18 cellular contexts compared by ENCODE assay signal in the genomic region with DNA sequence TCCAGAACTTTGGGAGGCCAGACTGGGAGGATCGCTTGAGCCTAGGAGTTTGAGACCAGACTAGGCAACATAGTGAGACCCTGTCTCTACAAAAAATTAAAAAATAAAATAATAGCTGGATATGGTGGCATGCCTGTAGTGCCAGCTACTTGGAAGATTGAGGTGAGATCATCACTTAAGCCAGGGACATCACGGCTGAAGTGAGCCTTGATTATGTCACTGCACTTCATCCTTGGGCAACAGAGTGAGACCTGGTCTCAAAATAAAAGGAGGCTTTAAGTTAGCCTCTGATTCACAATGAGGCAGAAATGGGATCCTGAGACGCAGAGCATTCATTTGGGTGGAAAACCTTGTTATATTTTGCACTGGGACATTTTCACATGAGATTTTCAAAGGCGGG. TPM values are rescaled to one million over a fixed set of nuclear protein-coding genes. Genes with fewer than 3 reads are reported as not detected.
A peak's percentile ranks its signal among the peaks of the same experiment; 100 is the strongest.
DNase-seq lines count a peak whose midpoint lies in the region; ATAC-seq, FAIRE-seq and TF ChIP-seq lines count a peak whose summit lies in the region.
"Had no signal": no experiment of that assay in that cellular context is flagged by ENCODE, and none has a peak within 500 bp of the region (broad histone marks: within the 10 kb centered on the region; RNA-seq: fewer than 3 reads in every experiment).

No MANE protein-coding gene starts in this region.

- H4K91ac ChIP-seq in trophoblast cell (ENCODE audit: low read depth, low read length) = no peak overlapping the region

- no peak overlapping the region for H3K18ac ChIP-seq in trophoblast cell (ENCODE audit: low read length)

- no peak overlapping the region for H2AK5ac ChIP-seq in trophoblast cell (ENCODE audit: low read length)

- no TSS peak for BruUV-seq in K562 (replicated peaks; lab: Mats Ljungman, UMichigan)

- POLR2A ChIA-PET in K562 (lab: Yijun Ruan, JAX) = interaction anchor here (1.3 kb wide), 1 partner anchor 9 kb away, joined by 5 read pairs; no protein-coding TSS in a partner anchor

- no peak for FAIRE-seq in K562 (lab: Jason Lieb, UNC)
- FAIRE-seq: D721Med, G401.6, H1 had no signal

- H4K20me1 ChIP-seq in K562 (replicated peaks; ENCODE audit: control insufficient read depth, insufficient read depth, low read length) = no peaks in the 10 kb centered on the region

- H3K4me2 ChIP-seq in K562 (ENCODE audit: insufficient read depth, low read length) (no peak overlapping the region), trophoblast cell (ENCODE audit: low read length) (no peak overlapping the region)

- H4K8ac ChIP-seq in trophoblast cell (ENCODE audit: low read depth, low read length) = no peak overlapping the region

- H3K27me3 ChIP-seq in K562 (ENCODE audit: control insufficient read depth in 2 of 2, insufficient read depth in 2 of 2, low read length in 2 of 2) = no peaks in the 10 kb centered on the region
- no peaks in the 10 kb centered on the region for H3K27me3 ChIP-seq in trophoblast cell (ENCODE audit: insufficient read depth, low read length)

- no peaks in the 10 kb centered on the region for H3K79me1 ChIP-seq in trophoblast cell (ENCODE audit: low read length)

- CTCF ChIA-PET in K562 (lab: Yijun Ruan, JAX; ENCODE audit: low intra/inter-chr PET ratio) = no interaction called here

- in situ Hi-C loops in ACHN (cut with HindIII; ENCODE audit: low pct_ligation_motif_present, low pct_unique_long_range_greater_than_20kb, low sequenced_read_pairs) (no loop called here), K562 (cut with MboI) (no loop called here)

- ATAC-seq in K562 = no peak

- intact Hi-C loops in K562 (cut with micrococcal nuclease) = loop anchor here (10.0 kb wide), 1 partner anchor 134 kb away; no protein-coding TSS in a partner anchor

- H2BK5ac ChIP-seq in trophoblast cell (ENCODE audit: low read depth, low read length, poor library complexity) = no peak overlapping the region

- peaks cover 4% of the 10 kb centered on the region; the same call in 1 of the 3 replicates for H3K79me2 ChIP-seq in K562 (ENCODE audit: control insufficient read depth, insufficient read depth, low read length)
- H3K79me2 ChIP-seq in trophoblast cell (ENCODE audit: control insufficient read depth, insufficient read depth, low read length, poor library complexity) = peaks cover 1% of the 10 kb centered on the region

- H3K9ac ChIP-seq in K562 (ENCODE audit: insufficient read depth in 1 of 2, low read depth in 2 of 2, low read length in 2 of 2) (no peak overlapping the region), trophoblast cell (ENCODE audit: low read length) (no peak overlapping the region)

- TF ChIP-seq EP300 in K562 (IDR thresholded peaks at IDR 0.05; ENCODE audit: low read length) = no peak

- H3K4me3 ChIP-seq in K562 (no peak overlapping the region), trophoblast cell (ENCODE audit: low read depth, low read length) (no peak overlapping the region)

- TF ChIP-seq CTCF in K562 (IDR thresholded peaks at IDR 0.05 in 2 of 3, conservative IDR thresholded peaks at IDR 0.05 in 1 of 3; ENCODE audit: insufficient read depth in 2 of 3, low read depth in 1 of 3, low read length in 3 of 3) = no peak

- H3K9me3 ChIP-seq in K562 (replicated peaks; ENCODE audit: control insufficient read depth, insufficient read depth, low read depth, low read length) (no peaks in the 10 kb centered on the region), trophoblast cell (ENCODE audit: insufficient read depth, low read depth, low read length) (no peaks in the 10 kb centered on the region)

- H3K27ac ChIP-seq in K562 (ENCODE audit: extremely low read depth, low read depth, low read length) (no peak overlapping the region), trophoblast cell (ENCODE audit: low read depth, low read length) (no peak overlapping the region)
- H3K27ac ChIP-seq: HL-60 had no signal

- H3K23ac ChIP-seq in trophoblast cell (ENCODE audit: low read length) = no peak overlapping the region

- H3K9me1 ChIP-seq in K562 (ENCODE audit: control insufficient read depth, insufficient read depth, low read length) = no peaks in the 10 kb centered on the region

- no peak for TF ChIP-seq POLR2A in K562 (conservative IDR thresholded peaks at IDR 0.05)

- H3K4me1 ChIP-seq in K562 (replicated peaks in 1 of 2; ENCODE audit: control insufficient read depth in 2 of 2, insufficient read depth in 2 of 2, low read length in 2 of 2) (peaks cover 3 to 19% of the 10 kb centered on the region in 2 experiments; a peak in 4 of 5 replicates), trophoblast cell (ENCODE audit: control insufficient read depth in 1 of 2, insufficient read depth in 2 of 2, low read length in 2 of 2) (peaks cover 0 to 3% of the 10 kb centered on the region in 2 experiments)

- H2AFZ ChIP-seq in K562 (ENCODE audit: low read depth, low read length) = no peak overlapping the region
- H2AFZ ChIP-seq in trophoblast cell (ENCODE audit: insufficient read depth, low read length, poor library complexity) = no peak overlapping the region

- WGBS in K562 (ENCODE audit: insufficient coverage, low coverage, missing lambda C conversion rate) = 85% methylated on average over 4 of the region's 4 CpGs
- no CpG with 5 or more reads among the region's 4 CpGs for WGBS in trophoblast cell (ENCODE audit: extremely low coverage, insufficient coverage, insufficient read length)

- TF ChIP-seq RAD21 in K562 (CRISPR knock-in tag; conservative IDR thresholded peaks at IDR 0.05 in 1 of 2, IDR thresholded peaks at IDR 0.05 in 1 of 2) = no peak

- H3K14ac ChIP-seq in trophoblast cell (ENCODE audit: low read length) = no peak overlapping the region

- no peaks in the 10 kb centered on the region for H3K36me3 ChIP-seq in K562 (ENCODE audit: control insufficient read depth, insufficient read depth, low read length)
- H3K36me3 ChIP-seq in trophoblast cell (ENCODE audit: control insufficient read depth in 1 of 2, insufficient read depth in 2 of 2, low read length in 2 of 2) = no peaks in the 10 kb centered on the region

- no peak overlapping the region for H2BK120ac ChIP-seq in trophoblast cell (ENCODE audit: insufficient read depth, low read length, poor library complexity)

- H2BK12ac ChIP-seq in trophoblast cell (ENCODE audit: low read length) = no peak overlapping the region

- DNase-seq in ACHN (peak; percentile 66), HK-2 (ENCODE audit: unreplicated experiment) (peak; percentile 25), K562 (ENCODE audit: extremely low read depth in 1 of 4, low spot score in 3 of 4) (no peak), kidney glomerular epithelial cell (lab: John Stamatoyannopoulos, UW) (peak; percentile 36), NCI-H82 treated with DMSO at 0.1 percent for 48 hours (lab: John Stamatoyannopoulos, UW; ENCODE audit: unreplicated experiment) (no peak), NCI-H1694 (lab: John Stamatoyannopoulos, UW) (no peak), GM03348 (ENCODE audit: low spot score) (no peak), trophoblast cell (no peak)
- DNase-seq: C1 segment of cervical spinal cord; CD4-positive, alpha-beta T cell; DMS153; DMS79 treated with DMSO at 0.1 percent for 48 hours; EL; HCEC 1CT had no signal

- H4K12ac ChIP-seq in trophoblast cell (ENCODE audit: low read depth, low read length) = no peak overlapping the region

- H3K4ac ChIP-seq in trophoblast cell (ENCODE audit: low read depth, low read length) = no peak overlapping the region

TF ChIP-seq in K562, 482 proteins besides CTCF, POLR2A, EP300 and RAD21 (continues in another document):
- TF ChIP-seq, protein P1, sequence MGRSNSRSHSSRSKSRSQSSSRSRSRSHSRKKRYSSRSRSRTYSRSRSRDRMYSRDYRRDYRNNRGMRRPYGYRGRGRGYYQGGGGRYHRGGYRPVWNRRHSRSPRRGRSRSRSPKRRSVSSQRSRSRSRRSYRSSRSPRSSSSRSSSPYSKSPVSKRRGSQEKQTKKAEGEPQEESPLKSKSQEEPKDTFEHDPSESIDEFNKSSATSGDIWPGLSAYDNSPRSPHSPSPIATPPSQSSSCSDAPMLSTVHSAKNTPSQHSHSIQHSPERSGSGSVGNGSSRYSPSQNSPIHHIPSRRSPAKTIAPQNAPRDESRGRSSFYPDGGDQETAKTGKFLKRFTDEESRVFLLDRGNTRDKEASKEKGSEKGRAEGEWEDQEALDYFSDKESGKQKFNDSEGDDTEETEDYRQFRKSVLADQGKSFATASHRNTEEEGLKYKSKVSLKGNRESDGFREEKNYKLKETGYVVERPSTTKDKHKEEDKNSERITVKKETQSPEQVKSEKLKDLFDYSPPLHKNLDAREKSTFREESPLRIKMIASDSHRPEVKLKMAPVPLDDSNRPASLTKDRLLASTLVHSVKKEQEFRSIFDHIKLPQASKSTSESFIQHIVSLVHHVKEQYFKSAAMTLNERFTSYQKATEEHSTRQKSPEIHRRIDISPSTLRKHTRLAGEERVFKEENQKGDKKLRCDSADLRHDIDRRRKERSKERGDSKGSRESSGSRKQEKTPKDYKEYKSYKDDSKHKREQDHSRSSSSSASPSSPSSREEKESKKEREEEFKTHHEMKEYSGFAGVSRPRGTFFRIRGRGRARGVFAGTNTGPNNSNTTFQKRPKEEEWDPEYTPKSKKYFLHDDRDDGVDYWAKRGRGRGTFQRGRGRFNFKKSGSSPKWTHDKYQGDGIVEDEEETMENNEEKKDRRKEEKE (IDR thresholded peaks at IDR 0.05; ENCODE audit: borderline replicate concordance in 1 of 2, control insufficient read depth in 1 of 2, low read depth in 2 of 2, low read length in 1 of 2) = no peak

RNA-seq across cellular contexts. Expression of gene TULP4, which starts 57.0 kb away (rescaled TPM):
- 55.8 and 138 TPM in 2 replicates for total RNA-seq in K562 (2011; cell fraction: chromatin; rRNA removed; ENCODE audit: low replicate concordance)
- 31.7 and 40.0 TPM in 2 replicates for total RNA-seq in K562 (2011; cell fraction: nucleolus; rRNA removed)
- total RNA-seq in K562 (2011; cell fraction: nucleoplasm; rRNA removed) = 43.3 and 43.6 TPM in 2 replicates
- total RNA-seq in K562 (2014; rRNA removed) (33.3 and 33.8 TPM in 2 replicates), K562 (2014; rRNA removed; fragmentation: Illumina TruSeq; extraction: Trizol) (50.4 and 52.4 TPM in 2 replicates), K562 (2015; rRNA removed; fragmentation: Illumina TruSeq; extraction: Trizol) (43.7 and 48.8 TPM in 2 replicates), K562 (2021) (42.5 and 46.9 TPM in 2 replicates)
- polyA plus RNA-seq in K562 (2011; rRNA removed) (8.7 and 9.4 TPM in 2 replicates), K562 (2014; fragmentation: Illumina TruSeq; extraction: Trizol) (8.0 and 8.4 TPM in 2 replicates), K562 (2014; fragmentation: Nextera tagmentation; extraction: Ambion mirVana) (1 to 10 TPM; 1.2 to 4.2 TPM), K562 (2014; rRNA removed) (7.4 and 11.0 TPM in 2 replicates)
- 6.3 and 7.4 TPM in 2 replicates for polyA plus RNA-seq in K562 (2011; cell fraction: cytosol; rRNA removed)
- polyA plus RNA-seq in K562 (2011; cell fraction: nucleus; rRNA removed) = 9.1 and 13.4 TPM in 2 replicates
- 5.3 and 6.3 TPM in 2 replicates for polyA plus RNA-seq in K562 (2012)
- 95.3 and 111 TPM in 2 replicates for polyA minus RNA-seq in K562 (2011; rRNA and poly(A)+ RNA removed)
- polyA minus RNA-seq in K562 (2011; cell fraction: cytosol; rRNA and poly(A)+ RNA removed) = 43.8 and 48.1 TPM in 2 replicates
- polyA minus RNA-seq in K562 (2011; cell fraction: nucleus; rRNA and poly(A)+ RNA removed) = 31.8 and 41.5 TPM in 2 replicates
- polyA plus RNA-seq in trophoblast cell (2013) = 28.1 and 29.5 TPM in 2 replicates

Comparison
In these comparisons a context has a peak if more than half of its experiments do, and no peak if none do; other contexts are left out.
1. DNase-seq: peak in ACHN (single experiment), HK-2 (single experiment) and kidney glomerular epithelial cell (single experiment); none in K562 (0 of 4), NCI-H82 treated with DMSO at 0.1 percent for 48 hours (single experiment), NCI-H1694 (single experiment), GM03348 (single experiment) and trophoblast cell (0 of 2).